Comparison of ENCODE assay signal across 14 cellular contexts in the genomic region with DNA sequence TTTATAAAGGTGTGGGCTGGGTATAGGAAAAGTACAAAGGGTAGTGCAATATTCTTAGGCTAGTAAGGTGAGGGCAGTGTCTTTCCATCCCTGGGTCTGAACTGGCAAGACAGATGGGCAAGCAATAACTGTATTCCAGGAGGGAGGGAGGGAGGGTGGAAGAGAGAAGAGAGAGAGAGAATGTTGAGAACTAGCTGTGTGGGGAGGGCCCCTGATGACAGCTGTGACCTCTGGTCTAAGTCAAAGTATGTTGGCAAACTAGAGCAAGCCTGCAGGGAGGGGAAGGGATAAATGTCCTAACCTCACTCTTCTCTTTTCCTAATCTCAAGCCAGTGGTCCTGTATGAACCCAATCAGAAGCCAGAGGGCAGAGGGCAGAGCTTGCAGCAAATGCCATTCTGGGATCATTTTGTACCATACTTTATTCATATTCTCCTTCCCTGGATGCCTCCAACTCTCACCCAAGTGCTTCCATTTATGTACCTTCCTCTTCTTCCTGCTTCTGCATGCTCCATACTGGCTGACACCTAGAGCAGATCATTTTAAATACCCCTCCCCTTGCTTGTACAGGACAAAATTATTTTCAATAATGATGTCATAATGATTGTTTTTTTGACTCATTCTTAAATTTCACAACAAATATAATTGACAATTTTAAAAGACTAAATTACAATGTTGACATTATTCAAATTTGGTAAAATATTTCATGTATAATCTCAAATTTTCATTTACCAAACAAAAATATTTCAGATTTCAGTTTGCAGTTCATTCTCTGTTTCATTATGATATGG.
"Had no signal": no experiment of that assay in that cellular context is flagged by ENCODE, and none has a peak within 500 bp of the region (broad histone marks: within the 10 kb centered on the region; RNA-seq: fewer than 3 reads in every experiment).

No MANE protein-coding gene starts in this region.

- H3K36me3 Mint-ChIP-seq: activated naive CD8-positive, alpha-beta T cell treated with anti-CD3 and anti-CD28 coated beads, Interleukin-2, amount 10 ng/mL, durations not matched to agents 7 days and 5 days; natural killer cell treated with Interleukin-12 subunit alpha and Interleukin-12 subunit beta and Interleukin-15 and Interleukin-18, amount 100 ng/mL, for 72 hours had no signal

- H3K4me3 ChIP-seq: mucosa of descending colon, prostate gland, upper lobe of right lung had no signal

- H3K27me3 ChIP-seq: upper lobe of right lung had no signal

- H3K27ac Mint-ChIP-seq: activated CD4-positive, alpha-beta memory T cell treated with anti-CD3 and anti-CD28 coated beads, Interleukin-2, amount 10 ng/mL, durations not matched to agents 7 days and 5 days; activated CD4-positive, alpha-beta T cell treated with anti-CD3 and anti-CD28 coated beads for 36 hours; activated naive CD8-positive, alpha-beta T cell treated with anti-CD3 and anti-CD28 coated beads, Interleukin-2, amount 10 ng/mL, durations not matched to agents 7 days and 5 days; natural killer cell treated with Interleukin-12 subunit alpha and Interleukin-12 subunit beta and Interleukin-15 and Interleukin-18, amount 100 ng/mL, for 72 hours; stimulated activated naive CD8-positive, alpha-beta T cell treated with anti-CD3 and anti-CD28 coated beads, Interleukin-15, Interleukin-2, amounts not matched to agents 100 ng/mL and 50 ng/mL, for 24 hours had no signal

- H3K27ac ChIP-seq: prostate gland, upper lobe of right lung had no signal

- H3K36me3 ChIP-seq: prostate gland, upper lobe of right lung had no signal

- H3K27me3 Mint-ChIP-seq: natural killer cell treated with Interleukin-12 subunit alpha and Interleukin-12 subunit beta and Interleukin-15 and Interleukin-18, amount 100 ng/mL, for 72 hours had no signal

- H3K4me3 Mint-ChIP-seq: activated CD4-positive, alpha-beta memory T cell treated with anti-CD3 and anti-CD28 coated beads, Interleukin-2, amount 10 ng/mL, durations not matched to agents 7 days and 5 days; activated CD4-positive, alpha-beta T cell treated with anti-CD3 and anti-CD28 coated beads for 36 hours; activated naive CD8-positive, alpha-beta T cell treated with anti-CD3 and anti-CD28 coated beads, Interleukin-2, amount 10 ng/mL, durations not matched to agents 7 days and 5 days; natural killer cell treated with Interleukin-12 subunit alpha and Interleukin-12 subunit beta and Interleukin-15 and Interleukin-18, amount 100 ng/mL, for 72 hours; stimulated activated naive CD8-positive, alpha-beta T cell treated with anti-CD3 and anti-CD28 coated beads, Interleukin-15, Interleukin-2, amounts not matched to agents 100 ng/mL and 50 ng/mL, for 24 hours had no signal

- H3K9me3 ChIP-seq: mucosa of descending colon, prostate gland, upper lobe of right lung had no signal

- H3K4me1 Mint-ChIP-seq: activated CD4-positive, alpha-beta memory T cell treated with anti-CD3 and anti-CD28 coated beads, Interleukin-2, amount 10 ng/mL, durations not matched to agents 7 days and 5 days; activated CD4-positive, alpha-beta T cell treated with anti-CD3 and anti-CD28 coated beads for 36 hours; activated naive CD8-positive, alpha-beta T cell treated with anti-CD3 and anti-CD28 coated beads, Interleukin-2, amount 10 ng/mL, durations not matched to agents 7 days and 5 days had no signal

- H3K9me3 Mint-ChIP-seq: activated CD4-positive, alpha-beta memory T cell treated with anti-CD3 and anti-CD28 coated beads, Interleukin-2, amount 10 ng/mL, durations not matched to agents 7 days and 5 days; activated naive CD8-positive, alpha-beta T cell treated with anti-CD3 and anti-CD28 coated beads, Interleukin-2, amount 10 ng/mL, durations not matched to agents 7 days and 5 days; natural killer cell treated with Interleukin-12 subunit alpha and Interleukin-12 subunit beta and Interleukin-15 and Interleukin-18, amount 100 ng/mL, for 72 hours; stimulated activated naive CD8-positive, alpha-beta T cell treated with anti-CD3 and anti-CD28 coated beads, Interleukin-15, Interleukin-2, amounts not matched to agents 100 ng/mL and 50 ng/mL, for 24 hours had no signal

- H3K4me1 ChIP-seq: prostate gland, upper lobe of right lung had no signal

- DNase-seq: activated CD4-positive, alpha-beta memory T cell treated with anti-CD3 and anti-CD28 coated beads, Interleukin-2, amount 10 ng/mL, durations not matched to agents 7 days and 5 days; activated CD4-positive, alpha-beta T cell treated with anti-CD3 and anti-CD28 coated beads for 36 hours; activated naive CD8-positive, alpha-beta T cell treated with anti-CD3 and anti-CD28 coated beads, Interleukin-2, amount 10 ng/mL, durations not matched to agents 7 days and 5 days; activated T-cell treated with anti-CD3 and anti-CD28 coated beads, Interleukin-2, amount 50 U/mL, for 48 hours; anterior cingulate cortex; foreskin melanocyte; mucosa of descending colon; occipital lobe; stimulated activated CD4-positive, alpha-beta T cell treated with anti-CD3 and anti-CD28 coated beads, Interleukin-2, amount 100 ng/mL, for 48 hours; T1000; upper lobe of right lung had no signal
